8 cellular contexts compared by ENCODE assay signal in genomic region chr5:134503937-134504437, GRCh38. TPM values are rescaled to one million over a fixed set of nuclear protein-coding genes. Genes with fewer than 3 reads are reported as not detected.
DNase-seq lines count a peak whose midpoint lies in the region; ATAC-seq and TF ChIP-seq lines count a peak whose summit lies in the region.

No MANE protein-coding gene starts in this region.

- ATAC-seq in right cardiac atrium, result no peak
- ATAC-seq in left ventricle myocardium superior, result no peak
- no peak for ATAC-seq in HG03469 (IDR thresholded peaks at IDR 0.05; ENCODE audit: unreplicated experiment)
- no peak for ATAC-seq in GM18502 (IDR thresholded peaks at IDR 0.05; ENCODE audit: poor library complexity, unreplicated experiment)

- no peak for TF ChIP-seq CTCF in ascending aorta (IDR thresholded peaks at IDR 0.05)
- TF ChIP-seq CTCF in uterus (IDR thresholded peaks at IDR 0.05), result no peak

- peak overlapping the region; percentile 88 for H3K27ac ChIP-seq in right cardiac atrium (ENCODE audit: low read length)
- peak overlapping the region; percentile 67 to 83 for H3K27ac ChIP-seq in ascending aorta
- peak overlapping the region; percentile 69 to 78 for H3K27ac ChIP-seq in uterus

- H3K36me3 ChIP-seq in ascending aorta (no peaks in the 10 kb centered on the region), uterus (no peaks in the 10 kb centered on the region)

- intact Hi-C loops in right cardiac atrium (cut with DNase I) (no loop called here), left ventricle myocardium superior (cut with micrococcal nuclease) (no loop called here), ascending aorta (cut with DNase I) (loop anchor here (2.0 to 5.0 kb wide), 3 partner anchors 21 to 67 kb away; partner anchors contain the start of gene JADE2), uterus (cut with DNase I; ENCODE audit: low total_unique reads) (no loop called here)

- no peaks in the 10 kb centered on the region for H3K27me3 ChIP-seq in right cardiac atrium (ENCODE audit: control insufficient read depth, insufficient read depth)
- H3K27me3 ChIP-seq in ascending aorta, result no peaks in the 10 kb centered on the region
- no peaks in the 10 kb centered on the region for H3K27me3 ChIP-seq in uterus

- TF ChIP-seq POLR2A in uterus (IDR thresholded peaks at IDR 0.05), result no peak

- H3K9me3 ChIP-seq in right cardiac atrium (ENCODE audit: control insufficient read depth, low read length) (no peaks in the 10 kb centered on the region), ascending aorta (no peaks in the 10 kb centered on the region), uterus (no peaks in the 10 kb centered on the region)

- H3K4me1 ChIP-seq in right cardiac atrium (ENCODE audit: control insufficient read depth, insufficient read depth, low read length), result peaks cover 7% of the 10 kb centered on the region
- peaks cover 3 to 12% of the 10 kb centered on the region in 2 donors for H3K4me1 ChIP-seq in ascending aorta
- no peaks in the 10 kb centered on the region for H3K4me1 ChIP-seq in uterus

- 78% methylated on average over 3 of the region's 3 CpGs for whole genome bisulfite sequencing in right cardiac atrium

- H3K4me3 ChIP-seq in right cardiac atrium (ENCODE audit: low read length), result no peak overlapping the region
- no peak overlapping the region for H3K4me3 ChIP-seq in ascending aorta
- H3K4me3 ChIP-seq in uterus, result no peak overlapping the region

- DNase-seq in right cardiac atrium (peak in 1 of 3 donors; percentile 16), left ventricle myocardium superior (no peak), ascending aorta (ENCODE audit: low spot score in 2 of 2) (no peak), lung microvascular endothelial cell (ENCODE audit: low read depth in 2 of 2) (peak; percentile 29 to 32), uterus (no peak), hippocampal formation (lab: John Stamatoyannopoulos, UW) (no peak)

RNA-seq across cellular contexts. Expression of gene JADE2, which starts 21.5 kb away (rescaled TPM):
- total RNA-seq in right cardiac atrium (10 to 100 TPM; 45.5 to 51.6 (median 48.3) TPM), left ventricle myocardium superior (28.7 TPM), ascending aorta (70.9 TPM), lung microvascular endothelial cell (11.8 and 17.5 TPM in 2 replicates), uterus (10 to 100 TPM; 15.8 to 95.8 (median 16.7) TPM)
- polyA plus RNA-seq in right cardiac atrium, result 18.6 TPM

Comparison
In these comparisons a context has a peak if more than half of its experiments do, and no peak if none do; other contexts are left out.
1. DNase-seq: peak in lung microvascular endothelial cell (2 of 2); none in left ventricle myocardium superior (single experiment), ascending aorta (0 of 2), uterus (0 of 2) and hippocampal formation (0 of 2).
2. Peak in every context shown above with its lines, with median percentiles within 50 percentile points of each other: H3K27ac ChIP-seq.